ENCODE assay signal across 28 cellular contexts in genomic region chr19:15188851-15189250, GRCh38. TPM values are rescaled to one million over a fixed set of nuclear protein-coding genes. Genes with fewer than 3 reads are reported as not detected.
"Had no signal": no experiment of that assay in that cellular context is flagged by ENCODE, and none has a peak within 500 bp of the region (broad histone marks: within the 10 kb centered on the region; RNA-seq: fewer than 3 reads in every experiment).

No MANE protein-coding gene starts in this region.

- H3K4me1 ChIP-seq: esophagus muscularis mucosa, foreskin keratinocyte, gastroesophageal sphincter, pancreas, stomach, thyroid gland, upper lobe of left lung had no signal

- DNase-seq: effector CD8-positive, alpha-beta T cell; endodermal cell; foreskin keratinocyte; heart left ventricle; kidney; natural killer cell; stimulated activated CD4-positive, alpha-beta T cell treated with anti-CD3 and anti-CD28 coated beads, Interleukin-12 subunit alpha, Interleukin-12 subunit beta, amount 100 ng/mL, for 4 hours; stimulated activated CD4-positive, alpha-beta T cell treated with anti-CD3 and anti-CD28 coated beads, Interleukin-1b, Interleukin-23, amount 100 ng/mL, for 48 hours; stimulated activated CD4-positive, alpha-beta T cell treated with anti-CD3 and anti-CD28 coated beads, Interleukin-4, amount 100 ng/mL, for 24 hours; stimulated activated naive CD4-positive, alpha-beta T cell treated with Interleukin-2 at 50 U/mL for 16 hours; stomach; thyroid gland had no signal

- H3K27ac ChIP-seq: epithelial cell of prostate, esophagus muscularis mucosa, foreskin keratinocyte, gastroesophageal sphincter, heart left ventricle, hepatocyte, neutrophil, pancreas, stomach, thyroid gland, upper lobe of left lung had no signal

- H2AFZ ChIP-seq: hepatocyte had no signal

- H3K4me2 ChIP-seq: hepatocyte, smooth muscle cell had no signal

- H3K4me3 ChIP-seq: esophagus muscularis mucosa, gastroesophageal sphincter, heart left ventricle, hepatocyte, lung, pancreas, smooth muscle cell, stomach, thyroid gland, upper lobe of left lung had no signal

- H3K27me3 ChIP-seq: foreskin keratinocyte, hepatocyte, pancreas, thyroid gland, upper lobe of left lung had no signal

- ATAC-seq: foreskin keratinocyte; gastroesophageal sphincter; heart left ventricle; left lobe of liver; natural killer cell; pancreas; sciatic nerve; stimulated activated effector memory CD8-positive, alpha-beta T cell treated with anti-CD3 and anti-CD28 coated beads, Interleukin-12 subunit alpha, Interleukin-12 subunit beta, amount 100 ng/mL, for 72 hours had no signal

- FAIRE-seq: colon, kidney, pancreas, urothelium cell line had no signal

- H3K36me3 ChIP-seq: gastroesophageal sphincter, neutrophil had no signal

- H3K9me3 ChIP-seq: esophagus muscularis mucosa, gastroesophageal sphincter, heart left ventricle, neutrophil, pancreas, stomach, thyroid gland, upper lobe of left lung had no signal

RNA-seq across cellular contexts. Expression of gene EPHX3, which starts 43.4 kb away (rescaled TPM):
- total RNA-seq: foreskin keratinocyte, natural killer cell, temporal lobe had no signal
- polyA plus RNA-seq: neural cell had no signal
